Comparison of ENCODE assay signal across 15 cellular contexts in the genomic region with DNA sequence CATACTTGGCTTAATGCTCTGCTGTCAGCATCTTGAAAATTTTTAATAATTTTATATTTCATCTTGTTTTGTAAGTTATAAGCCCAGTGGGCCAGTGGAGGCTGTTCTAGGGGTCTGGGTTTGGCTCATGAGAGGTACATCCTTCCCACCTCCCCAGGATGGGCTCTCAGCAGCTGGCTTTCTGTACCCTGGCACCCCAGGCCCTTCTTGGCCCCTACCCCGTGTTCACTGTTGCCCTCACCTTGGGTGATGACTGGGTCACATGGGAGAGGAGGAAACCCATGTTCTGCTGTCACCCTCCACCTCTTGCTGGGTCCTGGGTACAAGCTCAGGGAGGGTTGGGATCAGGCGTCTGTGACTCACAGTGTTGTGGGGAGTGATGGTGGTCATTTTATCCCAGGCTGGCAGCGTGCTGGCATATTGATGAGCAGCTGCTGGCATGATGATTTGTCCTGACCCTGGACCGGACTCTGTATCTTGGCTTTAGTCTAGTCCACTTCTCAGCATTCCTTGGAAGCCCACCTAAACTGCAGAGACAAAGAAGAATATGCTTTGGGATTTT.
"Had no signal": no experiment of that assay in that cellular context is flagged by ENCODE, and none has a peak within 500 bp of the region (broad histone marks: within the 10 kb centered on the region; RNA-seq: fewer than 3 reads in every experiment).

No MANE protein-coding gene starts in this region.

- H2AFZ ChIP-seq: parathyroid adenoma had no signal

- H3K36me3 ChIP-seq: colonic mucosa, lower lobe of right lung, stomach had no signal

- H3K9me3 ChIP-seq: colonic mucosa, lower lobe of right lung, stomach, testis had no signal

- DNase-seq: activated CD4-positive, alpha-beta T cell treated with anti-CD3 and anti-CD28 coated beads for 48 hours; activated CD8-positive, alpha-beta memory T cell treated with anti-CD3 and anti-CD28 coated beads, Interleukin-2, amount 50 U/mL, for 48 hours; activated naive CD4-positive, alpha-beta T cell; colonic mucosa; left colon; lower lobe of right lung; midbrain; retina; small intestine; stomach; SW 1271; testis had no signal

- ATAC-seq: left colon, WTC11 had no signal

- H3K4me1 Mint-ChIP-seq: WTC11 had no signal

- H3K9me3 Mint-ChIP-seq: activated T-helper 1 cell treated with anti-CD3 and anti-CD28 coated beads, Interleukin-12 subunit alpha, Interleukin-12 subunit beta, Interleukin-2, Interleukin-4 antibody, amounts not matched to agents 30 ng/mL and 10 ng/mL and 1 ng/mL, durations not matched to agents 14 hours and 24 hours and 36 hours; WTC11 had no signal

- H3K4me1 ChIP-seq: colonic mucosa, lower lobe of right lung, testis had no signal

- H3K4me3 Mint-ChIP-seq: activated T-helper 1 cell treated with anti-CD3 and anti-CD28 coated beads, Interleukin-12 subunit alpha, Interleukin-12 subunit beta, Interleukin-2, Interleukin-4 antibody, amounts not matched to agents 30 ng/mL and 10 ng/mL and 1 ng/mL, durations not matched to agents 14 hours and 24 hours and 36 hours; WTC11 had no signal

- H3K36me3 Mint-ChIP-seq: WTC11 had no signal

- H3K4me3 ChIP-seq: colonic mucosa, lower lobe of right lung, stomach, testis had no signal

- H3K27me3 ChIP-seq: colonic mucosa, stomach, testis had no signal

- H3K79me2 ChIP-seq: parathyroid adenoma had no signal

- H3K27ac Mint-ChIP-seq: activated T-helper 1 cell treated with anti-CD3 and anti-CD28 coated beads, Interleukin-12 subunit alpha, Interleukin-12 subunit beta, Interleukin-2, Interleukin-4 antibody, amounts not matched to agents 30 ng/mL and 10 ng/mL and 1 ng/mL, durations not matched to agents 14 hours and 24 hours and 36 hours; WTC11 had no signal

- H3K27ac ChIP-seq: colonic mucosa, lower lobe of right lung, parathyroid adenoma, testis had no signal
